In genomic region chr19:19191920-19192882, GRCh38 we compare ENCODE assay signal across 8 cellular contexts. TPM values are rescaled to one million over a fixed set of nuclear protein-coding genes. Genes with fewer than 3 reads are reported as not detected.
A peak's percentile ranks its signal among the peaks of the same experiment; 100 is the strongest.
DNase-seq lines count a peak whose midpoint lies in the region; ATAC-seq and TF ChIP-seq lines count a peak whose summit lies in the region.

Gene BORCS8 (minus strand): TSS chr19:19192152. CDS start chr19:19192117, 35 bp downstream.
Gene RFXANK (plus strand): TSS chr19:19192258. CDS start chr19:19193947, 1,689 bp downstream.

- TF ChIP-seq POLR2A in gastroesophageal sphincter (IDR thresholded peaks at IDR 0.05): peak in 1 of 2 donors; percentile 36

- H3K9me3 ChIP-seq in SK-N-SH (no peaks in the 10 kb centered on the region), gastroesophageal sphincter (no peaks in the 10 kb centered on the region), neutrophil (no peaks in the 10 kb centered on the region)

- ATAC-seq in HG02571 (IDR thresholded peaks at IDR 0.05; ENCODE audit: unreplicated experiment) (peak; percentile 78), gastroesophageal sphincter (peak; percentile 97)

- peak within 1 kb of the TSS; percentile 69 to 91 for H3K4me3 ChIP-seq in SK-N-SH (ENCODE audit: low read depth in 2 of 2, low read length in 1 of 2)
- peak within 1 kb of the TSS; percentile 81 to 86 for H3K4me3 ChIP-seq in gastroesophageal sphincter
- H3K4me3 ChIP-seq in neutrophil (ENCODE audit: low read depth in 1 of 2, low read length in 1 of 2): peak within 1 kb of the TSS; percentile 98 to 99

- peak within 1 kb of the TSS; percentile 90 for H3K4me2 ChIP-seq in SK-N-SH

- H3K4me1 ChIP-seq in SK-N-SH (ENCODE audit: control insufficient read depth in 1 of 2, insufficient read depth in 2 of 2, low read depth in 1 of 2, low read length in 1 of 2) (peaks cover 11 to 14% of the 10 kb centered on the region in 2 experiments; a peak in 2 of 4 replicates), gastroesophageal sphincter (peaks cover 0 to 56% (median 34%) of the 10 kb centered on the region in 3 donors), neutrophil (ENCODE audit: control insufficient read depth in 1 of 2, insufficient read depth in 1 of 2, low read depth in 1 of 2, low read length in 1 of 2) (peaks cover 58 to 65% of the 10 kb centered on the region in 2 experiments)

- peaks cover 50% of the 10 kb centered on the region for H3K79me2 ChIP-seq in SK-N-SH (ENCODE audit: insufficient read depth)

- no peak for TF ChIP-seq CTCF in SK-N-SH (IDR thresholded peaks at IDR 0.05)
- TF ChIP-seq CTCF in gastroesophageal sphincter (IDR thresholded peaks at IDR 0.05): no peak
- no peak for TF ChIP-seq CTCF in neutrophil (IDR thresholded peaks at IDR 0.05)

- WGBS in SK-N-SH (ENCODE audit: low lambda C conversion rate): under 1% methylated on average over 46 of the region's 66 CpGs
- WGBS in gastroesophageal sphincter (ENCODE audit: low coverage in 1 of 2), 2 donors: 0 to 3% methylated on average over 6 to 17 of the region's 66 CpGs

- CTCF ChIA-PET in SK-N-SH (lab: Yijun Ruan, JAX): interaction anchor here (0.8 to 1.7 kb wide), 8 partner anchors 9 to 174 kb away, joined by 3 to 15 read pairs (median 4); partner anchors contain the start of gene NR2C2AP

- no peaks in the 10 kb centered on the region for H4K20me1 ChIP-seq in SK-N-SH (ENCODE audit: insufficient read depth)

- H3K27me3 ChIP-seq in SK-N-SH (ENCODE audit: insufficient read depth) (no peaks in the 10 kb centered on the region), gastroesophageal sphincter (no peaks in the 10 kb centered on the region), neutrophil (no peaks in the 10 kb centered on the region)

- no peak for TF ChIP-seq RAD21 in SK-N-SH (IDR thresholded peaks at IDR 0.05; ENCODE audit: low read length)

- H3K27ac ChIP-seq in SK-N-SH (ENCODE audit: low read depth in 2 of 2, low read length in 1 of 2) (peak within 1 kb of the TSS; percentile 94 to 97), gastroesophageal sphincter (peak within 1 kb of the TSS; percentile 94 to 100 (median 98)), neutrophil (peak within 1 kb of the TSS; percentile 100), substantia nigra (ENCODE audit: low read depth, low read length, poor library complexity, severe bottlenecking) (peak within 1 kb of the TSS; percentile 99)

- peak within 1 kb of the TSS; percentile 97 for H3K9ac ChIP-seq in SK-N-SH

- DNase-seq in GM04504 (ENCODE audit: low read depth): peak; percentile 99
- peak; percentile 98 for DNase-seq in NCI-H1048 (lab: John Stamatoyannopoulos, UW)
- peak; percentile 98 for DNase-seq in SK-N-SH
- peak; percentile 99 for DNase-seq in activated naive CD4-positive, alpha-beta T cell treated with anti-CD3 and anti-CD28 coated beads, Interleukin-2, amount 50 U/mL, for 16 hours
- peak; percentile 78 to 99 (median 97) for DNase-seq in substantia nigra (lab: John Stamatoyannopoulos, UW)

- H3K36me3 ChIP-seq in SK-N-SH (replicated peaks in 1 of 2; ENCODE audit: control insufficient read depth in 1 of 2, insufficient read depth in 2 of 2, low read length in 1 of 2): peaks cover 4 to 7% of the 10 kb centered on the region in 2 experiments
- H3K36me3 ChIP-seq in gastroesophageal sphincter: peaks cover 0 to 19% of the 10 kb centered on the region in 2 donors
- H3K36me3 ChIP-seq in neutrophil: peaks cover 7% of the 10 kb centered on the region

- POLR2A ChIA-PET in SK-N-SH (lab: Yijun Ruan, JAX): interaction anchor here (0.6 to 2.5 kb wide), 4 partner anchors 11 to 180 kb away, joined by 3 to 10 read pairs (median 3); partner anchors contain the start of gene NR2C2AP

- H2AFZ ChIP-seq in SK-N-SH (ENCODE audit: low read depth): peak within 1 kb of the TSS; percentile 99

- peaks cover 3% of the 10 kb centered on the region for H3F3A ChIP-seq in SK-N-SH (replicated peaks; ENCODE audit: insufficient read depth)

- no peaks in the 10 kb centered on the region for H3K9me2 ChIP-seq in SK-N-SH

- TF ChIP-seq EP300 in SK-N-SH (IDR thresholded peaks at IDR 0.05; ENCODE audit: borderline replicate concordance in 1 of 2, low read depth in 1 of 2, low read length in 1 of 2) (no peak), gastroesophageal sphincter (IDR thresholded peaks at IDR 0.05) (no peak)

TF ChIP-seq in SK-N-SH, 30 proteins besides CTCF, POLR2A, EP300 and RAD21 (continues in another document):
- no peak for TF ChIP-seq USF1 (IDR thresholded peaks at IDR 0.05; ENCODE audit: borderline replicate concordance, low read depth)
- no peak for TF ChIP-seq JUND (IDR thresholded peaks at IDR 0.05)
- peak; percentile 95 for TF ChIP-seq GABPA (IDR thresholded peaks at IDR 0.05; ENCODE audit: low read depth)
- no peak for TF ChIP-seq FOXJ3 (CRISPR knock-in tag; IDR thresholded peaks at IDR 0.05)
- TF ChIP-seq ZBTB33 (IDR thresholded peaks at IDR 0.05; ENCODE audit: borderline replicate concordance, low read depth): no peak
- TF ChIP-seq RCOR1 (IDR thresholded peaks at IDR 0.05; ENCODE audit: low read length): no peak; the same call in 1 of the 2 replicates
- TF ChIP-seq MEF2A (IDR thresholded peaks at IDR 0.05; ENCODE audit: borderline replicate concordance, low read depth): 0 out of 2 replicates have a peak, but pooled peaks have one; percentile 26
- no peak for TF ChIP-seq USF2 (IDR thresholded peaks at IDR 0.05; ENCODE audit: borderline replicate concordance, low read depth, low read length)
- TF ChIP-seq TCF12 (IDR thresholded peaks at IDR 0.05): peak; percentile 26; the same call in 1 of the 2 replicates
- TF ChIP-seq MAX (IDR thresholded peaks at IDR 0.05; ENCODE audit: low read depth): peak; percentile 73
- TF ChIP-seq FOSL2 (IDR thresholded peaks at IDR 0.05; ENCODE audit: borderline replicate concordance, low read depth): no peak; the same call in 1 of the 2 replicates
- peak; percentile 23; the same call in 1 of the 2 replicates for TF ChIP-seq MXI1 (IDR thresholded peaks at IDR 0.05; ENCODE audit: low read depth, low read length)
- TF ChIP-seq CHD2 (IDR thresholded peaks at IDR 0.05; ENCODE audit: low read length, partially characterized antibody): peak; percentile 54
- peak; percentile 85 for TF ChIP-seq ELF1 (IDR thresholded peaks at IDR 0.05)
- no peak for TF ChIP-seq RXRA (IDR thresholded peaks at IDR 0.05; ENCODE audit: borderline replicate concordance, low read depth)
- peak; percentile 77; the same call in 1 of the 2 replicates for TF ChIP-seq YY1 (IDR thresholded peaks at IDR 0.05; ENCODE audit: low read depth)
- TF ChIP-seq TEAD4 (IDR thresholded peaks at IDR 0.05; ENCODE audit: borderline replicate concordance, insufficient read depth): no peak
- TF ChIP-seq RFX5 (IDR thresholded peaks at IDR 0.05; ENCODE audit: low read length): 0 out of 2 replicates have a peak, but pooled peaks have one; percentile 35
- no peak for TF ChIP-seq IRF3 (IDR thresholded peaks at IDR 0.05; ENCODE audit: low read depth, low read length)

RNA-seq across cellular contexts. Expression of gene BORCS8, which starts in this region (rescaled TPM):
- 33.7 and 36.4 TPM in 2 replicates for polyA plus RNA-seq in SK-N-SH (2012; rRNA removed)
- 21.3 and 26.1 TPM in 2 replicates for polyA plus RNA-seq in SK-N-SH (2012; cell fraction: cytosol; rRNA removed)
- 44.0 and 46.3 TPM in 2 replicates for polyA plus RNA-seq in SK-N-SH (2012; cell fraction: nucleus; rRNA removed)
- 10 to 100 TPM in 3 of 4 donors, 1 to 10 TPM in 1; 9.4 to 28.8 (median 14.7) TPM for total RNA-seq in gastroesophageal sphincter

RNA-seq across cellular contexts. Expression of gene RFXANK, which starts in this region (rescaled TPM):
- polyA plus RNA-seq in SK-N-SH (2012; rRNA removed): 98.2 and 117 TPM in 2 replicates
- 44.4 and 60.1 TPM in 2 replicates for polyA plus RNA-seq in SK-N-SH (2012; cell fraction: cytosol; rRNA removed)
- polyA plus RNA-seq in SK-N-SH (2012; cell fraction: nucleus; rRNA removed): 268 and 280 TPM in 2 replicates
- total RNA-seq in gastroesophageal sphincter: 10 to 100 TPM; 36.2 to 46.6 (median 40.9) TPM

Comparison
In these comparisons a context has a peak if more than half of its experiments do, and no peak if none do; other contexts are left out.
1. Peak in every context shown above with its lines: DNase-seq, ATAC-seq, H3K4me3 ChIP-seq and H3K27ac ChIP-seq.